9 cellular contexts compared by ENCODE assay signal in the genomic region with DNA sequence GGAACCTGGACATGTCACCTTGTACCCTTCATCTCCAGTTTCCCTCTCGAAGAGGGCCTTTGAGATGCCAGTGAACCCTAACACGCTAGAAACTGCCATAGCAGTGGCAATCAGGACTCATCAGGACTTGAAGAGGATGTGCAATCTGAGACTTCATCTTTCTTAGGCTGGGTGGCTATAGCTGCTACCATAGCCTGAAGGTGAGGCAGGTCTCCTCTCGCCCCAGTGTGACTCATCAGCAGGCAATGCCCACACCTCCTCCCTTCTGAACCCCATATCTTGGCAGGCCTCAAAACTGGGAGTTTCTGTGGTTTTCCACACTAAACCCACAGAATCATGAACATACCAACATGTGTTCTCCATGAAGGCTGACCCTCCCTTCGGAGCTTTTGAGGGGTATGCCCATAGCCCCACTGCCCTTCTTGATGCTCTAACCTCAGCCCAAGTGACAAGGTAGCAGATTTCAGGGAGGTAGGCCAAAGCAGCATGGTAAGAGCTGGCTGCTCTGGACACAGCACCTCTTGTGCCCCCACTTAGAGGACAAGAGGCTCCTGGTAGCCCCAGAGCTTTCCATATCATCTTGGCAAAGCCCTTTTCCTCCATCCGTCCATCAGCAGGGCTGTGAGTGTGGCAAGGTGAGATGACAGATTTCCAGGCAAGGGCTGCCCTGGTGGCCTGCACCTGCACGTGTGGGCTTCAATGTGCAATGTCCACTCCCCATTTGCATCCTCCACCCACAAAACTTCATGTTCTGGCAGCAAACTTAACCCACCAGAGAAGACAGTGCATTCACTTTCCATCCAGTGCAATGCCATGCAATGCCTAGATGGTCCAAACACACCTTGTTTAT. TPM values are rescaled to one million over a fixed set of nuclear protein-coding genes. Genes with fewer than 3 reads are reported as not detected.
DNase-seq lines count a peak whose midpoint lies in the region; FAIRE-seq and TF ChIP-seq lines count a peak whose summit lies in the region.
"Had no signal": no experiment of that assay in that cellular context is flagged by ENCODE, and none has a peak within 500 bp of the region (broad histone marks: within the 10 kb centered on the region; RNA-seq: fewer than 3 reads in every experiment).

No MANE protein-coding gene starts in this region.

- 0 out of 2 replicates have a peak, but pooled peaks cover 2% of the 10 kb centered on the region for H3K36me3 ChIP-seq in H7 (replicated peaks; ENCODE audit: control insufficient read depth, insufficient read depth, low read length)

- no peak for TF ChIP-seq POLR2A in H54 (IDR thresholded peaks at IDR 0.05; ENCODE audit: low read depth, low read length)

- no peaks in the 10 kb centered on the region for H3K9me3 Mint-ChIP-seq in activated T-helper 2 cell treated with anti-CD3 and anti-CD28 coated beads, Interferon-gamma antibody, Interleukin-2, Interleukin-4, amounts not matched to agents 10 μg/mL and 5 μg/mL and 100 μg/mL, durations not matched to agents 14 hours and 24 hours and 36 hours

- no peak for FAIRE-seq in H54 (lab: Jason Lieb, UNC)
- FAIRE-seq: colon had no signal

- peaks cover 44% of the 10 kb centered on the region for H3K4me1 Mint-ChIP-seq in activated T-helper 2 cell treated with anti-CD3 and anti-CD28 coated beads, Interferon-gamma antibody, Interleukin-2, Interleukin-4, amounts not matched to agents 10 μg/mL and 5 μg/mL and 100 μg/mL, durations not matched to agents 14 hours and 24 hours and 36 hours (ENCODE audit: low read depth)

- DNase-seq in A172 (ENCODE audit: low spot score) (peak; percentile 61), H54 (ENCODE audit: insufficient read length, low spot score) (peak; percentile 83), mesenteric fat pad (ENCODE audit: low spot score) (peak; percentile 35), MV-4-11 (lab: John Stamatoyannopoulos, UW) (no peak), T1000 (lab: John Stamatoyannopoulos, UW) (no peak), H7 (no peak), GF-D8 (lab: John Stamatoyannopoulos, UW) (no peak)
- no peak for DNase-seq in activated T-helper 2 cell treated with anti-CD3 and anti-CD28 coated beads, Interferon-gamma antibody, Interleukin-2, Interleukin-4, amounts not matched to agents 10 μg/mL and 5 μg/mL and 100 μg/mL, durations not matched to agents 14 hours and 24 hours and 36 hours (ENCODE audit: low spot score)

- H3K4me3 ChIP-seq in H7 (ENCODE audit: insufficient read depth, low read depth, low read length), result no peak overlapping the region

- H3K36me3 Mint-ChIP-seq in activated T-helper 2 cell treated with anti-CD3 and anti-CD28 coated beads, Interferon-gamma antibody, Interleukin-2, Interleukin-4, amounts not matched to agents 10 μg/mL and 5 μg/mL and 100 μg/mL, durations not matched to agents 14 hours and 24 hours and 36 hours (ENCODE audit: low read depth), result no peaks in the 10 kb centered on the region

- peak overlapping the region; percentile 26 for H3K4me3 Mint-ChIP-seq in activated T-helper 2 cell treated with anti-CD3 and anti-CD28 coated beads, Interferon-gamma antibody, Interleukin-2, Interleukin-4, amounts not matched to agents 10 μg/mL and 5 μg/mL and 100 μg/mL, durations not matched to agents 14 hours and 24 hours and 36 hours (ENCODE audit: low read depth)

- no peak overlapping the region for H3K27ac Mint-ChIP-seq in activated T-helper 2 cell treated with anti-CD3 and anti-CD28 coated beads, Interferon-gamma antibody, Interleukin-2, Interleukin-4, amounts not matched to agents 10 μg/mL and 5 μg/mL and 100 μg/mL, durations not matched to agents 14 hours and 24 hours and 36 hours

- peaks cover 10% of the 10 kb centered on the region for H3K27me3 Mint-ChIP-seq in activated T-helper 2 cell treated with anti-CD3 and anti-CD28 coated beads, Interferon-gamma antibody, Interleukin-2, Interleukin-4, amounts not matched to agents 10 μg/mL and 5 μg/mL and 100 μg/mL, durations not matched to agents 14 hours and 24 hours and 36 hours (ENCODE audit: low read depth)

- intact Hi-C loops in activated T-helper 2 cell treated with anti-CD3 and anti-CD28 coated beads, Interferon-gamma antibody, Interleukin-2, Interleukin-4, amounts not matched to agents 10 μg/mL and 5 μg/mL and 100 μg/mL, durations not matched to agents 14 hours and 24 hours and 36 hours (cut with micrococcal nuclease), result loop anchor here (5.0 kb wide), 1 partner anchor 188 kb away; no protein-coding TSS in a partner anchor

- no peaks in the 10 kb centered on the region; the same call in 1 of the 2 replicates for H3K27me3 ChIP-seq in H7 (ENCODE audit: control insufficient read depth, insufficient read depth, low read length)

RNA-seq across cellular contexts. Expression of a gene that starts 2.6 kb away (rescaled TPM):
- 32.0 and 32.3 TPM in 2 replicates for total RNA-seq in A172 (2014; rRNA removed; shearing (Covaris generic))
- 24.2 and 26.3 TPM in 2 replicates for total RNA-seq in activated T-helper 2 cell treated with anti-CD3 and anti-CD28 coated beads, Interferon-gamma antibody, Interleukin-2, Interleukin-4, amounts not matched to agents 10 μg/mL and 5 μg/mL and 100 μg/mL, durations not matched to agents 14 hours and 24 hours and 36 hours
- 148 TPM for total RNA-seq in mesenteric fat pad
- 58.9 and 72.8 TPM in 2 replicates for total RNA-seq in H7 (2014; rRNA removed; shearing (Covaris generic))

RNA-seq across cellular contexts. Expression of a gene that starts 4.0 kb away (rescaled TPM):
- total RNA-seq in A172 (2014; rRNA removed; shearing (Covaris generic)), result not detected in 2 replicates
- total RNA-seq in activated T-helper 2 cell treated with anti-CD3 and anti-CD28 coated beads, Interferon-gamma antibody, Interleukin-2, Interleukin-4, amounts not matched to agents 10 μg/mL and 5 μg/mL and 100 μg/mL, durations not matched to agents 14 hours and 24 hours and 36 hours, result not detected in 2 replicates
- total RNA-seq in mesenteric fat pad, result 27.3 TPM
- 205 and 219 TPM in 2 replicates for total RNA-seq in H7 (2014; rRNA removed; shearing (Covaris generic))

Comparison
In these comparisons a context has a peak if more than half of its experiments do, and no peak if none do; other contexts are left out.
1. DNase-seq: peak in A172 (single experiment), H54 (single experiment) and mesenteric fat pad (single experiment); none in activated T-helper 2 cell treated with anti-CD3 and anti-CD28 coated beads, Interferon-gamma antibody, Interleukin-2, Interleukin-4, amounts not matched to agents 10 μg/mL and 5 μg/mL and 100 μg/mL, durations not matched to agents 14 hours and 24 hours and 36 hours (single experiment), MV-4-11 (single experiment), T1000 (single experiment), H7 (single experiment) and GF-D8 (single experiment).
2. RNA of a gene that starts 4.0 kb away (total RNA-seq): 205 to 219 TPM in H7 and 27.3 TPM in mesenteric fat pad (single experiment); not detected in activated T-helper 2 cell treated with anti-CD3 and anti-CD28 coated beads, Interferon-gamma antibody, Interleukin-2, Interleukin-4, amounts not matched to agents 10 μg/mL and 5 μg/mL and 100 μg/mL, durations not matched to agents 14 hours and 24 hours and 36 hours and not detected in A172; every median in the first group is over 10 times any median in the second.